1 cellular context compared by ENCODE assay signal in the genomic region with DNA sequence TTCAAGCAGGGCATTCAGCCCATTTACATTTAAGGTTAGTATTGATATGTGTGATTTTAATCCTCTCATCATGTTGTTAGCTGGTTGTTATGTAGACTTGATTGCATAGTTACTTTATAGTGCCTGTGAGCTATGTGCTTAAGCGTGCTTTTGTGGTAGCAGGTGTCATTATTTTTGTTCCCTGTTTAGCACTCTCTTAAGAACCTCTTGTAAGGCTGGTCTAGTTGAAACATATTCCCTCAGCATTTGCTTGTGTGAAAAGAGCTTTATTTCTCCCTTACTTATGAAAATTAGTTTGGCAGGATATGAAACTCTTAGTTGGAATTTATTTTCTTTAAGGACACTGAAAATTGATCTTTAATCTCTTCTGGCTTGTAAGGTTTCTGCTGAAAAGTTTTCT.
TF ChIP-seq lines count a peak whose summit lies in the region.

No MANE protein-coding gene starts in this region.

TF ChIP-seq in H1, 55 proteins besides CTCF, POLR2A, EP300 and RAD21 (continued from another document):
- TF ChIP-seq ASH2L (IDR thresholded peaks at IDR 0.05; ENCODE audit: low read length) (no peak), GTF2F1 (IDR thresholded peaks at IDR 0.05; ENCODE audit: borderline replicate concordance, low read depth, low read length) (no peak), SIX5 (IDR thresholded peaks at IDR 0.05; ENCODE audit: low read depth, low read length) (no peak), BCL11A (IDR thresholded peaks at IDR 0.05; ENCODE audit: low read depth in 2 of 2, low read length in 2 of 2) (no peak), TEAD4 (IDR thresholded peaks at IDR 0.05; ENCODE audit: low read depth, low read length) (no peak), TAF7 (optimal IDR thresholded peaks at IDR 0.05; ENCODE audit: borderline replicate concordance, low read depth, low read length) (no peak), BACH1 (IDR thresholded peaks at IDR 0.05; ENCODE audit: low read length) (no peak), RBBP5 (IDR thresholded peaks at IDR 0.05; ENCODE audit: borderline replicate concordance, low read depth, low read length) (no peak)
- TF ChIP-seq, protein P1, sequence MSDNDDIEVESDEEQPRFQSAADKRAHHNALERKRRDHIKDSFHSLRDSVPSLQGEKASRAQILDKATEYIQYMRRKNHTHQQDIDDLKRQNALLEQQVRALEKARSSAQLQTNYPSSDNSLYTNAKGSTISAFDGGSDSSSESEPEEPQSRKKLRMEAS (IDR thresholded peaks at IDR 0.05): no peak
- TF ChIP-seq, protein P2, sequence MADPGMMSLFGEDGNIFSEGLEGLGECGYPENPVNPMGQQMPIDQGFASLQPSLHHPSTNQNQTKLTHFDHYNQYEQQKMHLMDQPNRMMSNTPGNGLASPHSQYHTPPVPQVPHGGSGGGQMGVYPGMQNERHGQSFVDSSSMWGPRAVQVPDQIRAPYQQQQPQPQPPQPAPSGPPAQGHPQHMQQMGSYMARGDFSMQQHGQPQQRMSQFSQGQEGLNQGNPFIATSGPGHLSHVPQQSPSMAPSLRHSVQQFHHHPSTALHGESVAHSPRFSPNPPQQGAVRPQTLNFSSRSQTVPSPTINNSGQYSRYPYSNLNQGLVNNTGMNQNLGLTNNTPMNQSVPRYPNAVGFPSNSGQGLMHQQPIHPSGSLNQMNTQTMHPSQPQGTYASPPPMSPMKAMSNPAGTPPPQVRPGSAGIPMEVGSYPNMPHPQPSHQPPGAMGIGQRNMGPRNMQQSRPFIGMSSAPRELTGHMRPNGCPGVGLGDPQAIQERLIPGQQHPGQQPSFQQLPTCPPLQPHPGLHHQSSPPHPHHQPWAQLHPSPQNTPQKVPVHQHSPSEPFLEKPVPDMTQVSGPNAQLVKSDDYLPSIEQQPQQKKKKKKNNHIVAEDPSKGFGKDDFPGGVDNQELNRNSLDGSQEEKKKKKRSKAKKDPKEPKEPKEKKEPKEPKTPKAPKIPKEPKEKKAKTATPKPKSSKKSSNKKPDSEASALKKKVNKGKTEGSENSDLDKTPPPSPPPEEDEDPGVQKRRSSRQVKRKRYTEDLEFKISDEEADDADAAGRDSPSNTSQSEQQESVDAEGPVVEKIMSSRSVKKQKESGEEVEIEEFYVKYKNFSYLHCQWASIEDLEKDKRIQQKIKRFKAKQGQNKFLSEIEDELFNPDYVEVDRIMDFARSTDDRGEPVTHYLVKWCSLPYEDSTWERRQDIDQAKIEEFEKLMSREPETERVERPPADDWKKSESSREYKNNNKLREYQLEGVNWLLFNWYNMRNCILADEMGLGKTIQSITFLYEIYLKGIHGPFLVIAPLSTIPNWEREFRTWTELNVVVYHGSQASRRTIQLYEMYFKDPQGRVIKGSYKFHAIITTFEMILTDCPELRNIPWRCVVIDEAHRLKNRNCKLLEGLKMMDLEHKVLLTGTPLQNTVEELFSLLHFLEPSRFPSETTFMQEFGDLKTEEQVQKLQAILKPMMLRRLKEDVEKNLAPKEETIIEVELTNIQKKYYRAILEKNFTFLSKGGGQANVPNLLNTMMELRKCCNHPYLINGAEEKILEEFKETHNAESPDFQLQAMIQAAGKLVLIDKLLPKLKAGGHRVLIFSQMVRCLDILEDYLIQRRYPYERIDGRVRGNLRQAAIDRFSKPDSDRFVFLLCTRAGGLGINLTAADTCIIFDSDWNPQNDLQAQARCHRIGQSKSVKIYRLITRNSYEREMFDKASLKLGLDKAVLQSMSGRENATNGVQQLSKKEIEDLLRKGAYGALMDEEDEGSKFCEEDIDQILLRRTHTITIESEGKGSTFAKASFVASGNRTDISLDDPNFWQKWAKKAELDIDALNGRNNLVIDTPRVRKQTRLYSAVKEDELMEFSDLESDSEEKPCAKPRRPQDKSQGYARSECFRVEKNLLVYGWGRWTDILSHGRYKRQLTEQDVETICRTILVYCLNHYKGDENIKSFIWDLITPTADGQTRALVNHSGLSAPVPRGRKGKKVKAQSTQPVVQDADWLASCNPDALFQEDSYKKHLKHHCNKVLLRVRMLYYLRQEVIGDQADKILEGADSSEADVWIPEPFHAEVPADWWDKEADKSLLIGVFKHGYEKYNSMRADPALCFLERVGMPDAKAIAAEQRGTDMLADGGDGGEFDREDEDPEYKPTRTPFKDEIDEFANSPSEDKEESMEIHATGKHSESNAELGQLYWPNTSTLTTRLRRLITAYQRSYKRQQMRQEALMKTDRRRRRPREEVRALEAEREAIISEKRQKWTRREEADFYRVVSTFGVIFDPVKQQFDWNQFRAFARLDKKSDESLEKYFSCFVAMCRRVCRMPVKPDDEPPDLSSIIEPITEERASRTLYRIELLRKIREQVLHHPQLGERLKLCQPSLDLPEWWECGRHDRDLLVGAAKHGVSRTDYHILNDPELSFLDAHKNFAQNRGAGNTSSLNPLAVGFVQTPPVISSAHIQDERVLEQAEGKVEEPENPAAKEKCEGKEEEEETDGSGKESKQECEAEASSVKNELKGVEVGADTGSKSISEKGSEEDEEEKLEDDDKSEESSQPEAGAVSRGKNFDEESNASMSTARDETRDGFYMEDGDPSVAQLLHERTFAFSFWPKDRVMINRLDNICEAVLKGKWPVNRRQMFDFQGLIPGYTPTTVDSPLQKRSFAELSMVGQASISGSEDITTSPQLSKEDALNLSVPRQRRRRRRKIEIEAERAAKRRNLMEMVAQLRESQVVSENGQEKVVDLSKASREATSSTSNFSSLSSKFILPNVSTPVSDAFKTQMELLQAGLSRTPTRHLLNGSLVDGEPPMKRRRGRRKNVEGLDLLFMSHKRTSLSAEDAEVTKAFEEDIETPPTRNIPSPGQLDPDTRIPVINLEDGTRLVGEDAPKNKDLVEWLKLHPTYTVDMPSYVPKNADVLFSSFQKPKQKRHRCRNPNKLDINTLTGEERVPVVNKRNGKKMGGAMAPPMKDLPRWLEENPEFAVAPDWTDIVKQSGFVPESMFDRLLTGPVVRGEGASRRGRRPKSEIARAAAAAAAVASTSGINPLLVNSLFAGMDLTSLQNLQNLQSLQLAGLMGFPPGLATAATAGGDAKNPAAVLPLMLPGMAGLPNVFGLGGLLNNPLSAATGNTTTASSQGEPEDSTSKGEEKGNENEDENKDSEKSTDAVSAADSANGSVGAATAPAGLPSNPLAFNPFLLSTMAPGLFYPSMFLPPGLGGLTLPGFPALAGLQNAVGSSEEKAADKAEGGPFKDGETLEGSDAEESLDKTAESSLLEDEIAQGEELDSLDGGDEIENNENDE (IDR thresholded peaks at IDR 0.05; ENCODE audit: insufficient replicate concordance, low read length): no peak
